Comparison of ENCODE assay signal across 29 cellular contexts in genomic region chr14:84028205-84028604, GRCh38.
"Had no signal": no experiment of that assay in that cellular context is flagged by ENCODE, and none has a peak within 500 bp of the region (broad histone marks: within the 10 kb centered on the region; RNA-seq: fewer than 3 reads in every experiment).

No MANE protein-coding gene starts in this region.

- H3K27me3 ChIP-seq: ascending aorta, brain microvascular endothelial cell, gastrocnemius medialis, heart left ventricle had no signal

- DNase-seq: activated CD4-positive, alpha-beta memory T cell treated with anti-CD3 and anti-CD28 coated beads, Interleukin-2, amount 10 ng/mL, durations not matched to agents 7 days and 5 days; activated CD4-positive, alpha-beta T cell treated with anti-CD3 and anti-CD28 coated beads for 1 hour; activated CD4-positive, alpha-beta T cell treated with anti-CD3 and anti-CD28 coated beads for 4 hours; activated CD4-positive, alpha-beta T cell treated with anti-CD3 and anti-CD28 coated beads, Interleukin-2, amount 10 ng/mL, durations not matched to agents 7 days and 5 days; activated CD4-positive, alpha-beta T cell treated with anti-CD3 and anti-CD28 coated beads, Interleukin-2, amount 50 U/mL, for 4 hours; activated CD8-positive, alpha-beta memory T cell treated with anti-CD3 and anti-CD28 coated beads, Interleukin-2, amount 50 U/mL, for 48 hours; activated effector memory CD4-positive, alpha-beta T cell treated with anti-CD3 and anti-CD28 coated beads, Interleukin-2, amount 50 U/mL, for 16 hours; activated naive CD4-positive, alpha-beta T cell; activated naive CD4-positive, alpha-beta T cell treated with anti-CD3 and anti-CD28 coated beads, Interleukin-2, amount 10 ng/mL, durations not matched to agents 7 days and 5 days; activated naive CD8-positive, alpha-beta T cell treated with anti-CD3 and anti-CD28 coated beads, Interleukin-2, amount 10 ng/mL, durations not matched to agents 7 days and 5 days; activated T-cell treated with anti-CD3 and anti-CD28 coated beads for 4 hours; activated T-cell treated with anti-CD3 and anti-CD28 coated beads, Interleukin-2, amount 50 U/mL, for 4 hours; brain microvascular endothelial cell; dorsolateral prefrontal cortex; effector memory CD4-positive, alpha-beta T cell; endodermal cell; foreskin fibroblast; gastrocnemius medialis; glutamatergic neuron; heart left ventricle; T-helper 2 cell had no signal

- H3K27ac Mint-ChIP-seq: activated CD4-positive, alpha-beta memory T cell treated with anti-CD3 and anti-CD28 coated beads, Interleukin-2, amount 10 ng/mL, durations not matched to agents 7 days and 5 days; activated naive CD4-positive, alpha-beta T cell treated with anti-CD3 and anti-CD28 coated beads, Interleukin-2, amount 10 ng/mL, durations not matched to agents 7 days and 5 days; activated naive CD4-positive, alpha-beta T cell treated with anti-CD3 and anti-CD28 coated beads, Interleukin-2, amount 50 U/mL, for 72 hours; activated naive CD8-positive, alpha-beta T cell treated with anti-CD3 and anti-CD28 coated beads, Interleukin-2, amount 10 ng/mL, durations not matched to agents 7 days and 5 days; activated T-helper 2 cell treated with anti-CD3 and anti-CD28 coated beads, Interferon-gamma antibody, Interleukin-2, Interleukin-4, amounts not matched to agents 10 μg/mL and 5 μg/mL and 100 μg/mL, durations not matched to agents 14 hours and 24 hours and 36 hours; dendritic cell treated with granulocyte-macrophage colony-stimulating factor and Interleukin-4, amounts not matched to agents 40 ng/mL and 50 ng/mL, for 4 days; endodermal cell had no signal

- H3K36me3 Mint-ChIP-seq: activated naive CD4-positive, alpha-beta T cell treated with anti-CD3 and anti-CD28 coated beads, Interleukin-2, amount 10 ng/mL, durations not matched to agents 7 days and 5 days; activated naive CD8-positive, alpha-beta T cell treated with anti-CD3 and anti-CD28 coated beads, Interleukin-2, amount 10 ng/mL, durations not matched to agents 7 days and 5 days had no signal

- ATAC-seq: activated naive CD4-positive, alpha-beta T cell treated with anti-CD3 and anti-CD28 coated beads, Interleukin-2, amount 50 U/mL, for 72 hours; activated T-cell treated with anti-CD3 and anti-CD28 coated beads, Interleukin-2, amount 50 U/mL, for 4 hours; esophagus mucosa; gastrocnemius medialis; heart left ventricle had no signal

- H3K9me3 Mint-ChIP-seq: endodermal cell had no signal

- H3K4me3 Mint-ChIP-seq: activated CD4-positive, alpha-beta memory T cell treated with anti-CD3 and anti-CD28 coated beads, Interleukin-2, amount 10 ng/mL, durations not matched to agents 7 days and 5 days; activated CD4-positive, alpha-beta T cell treated with anti-CD3 and anti-CD28 coated beads, Interleukin-2, amount 10 ng/mL, durations not matched to agents 7 days and 5 days; activated naive CD4-positive, alpha-beta T cell treated with anti-CD3 and anti-CD28 coated beads, Interleukin-2, amount 10 ng/mL, durations not matched to agents 7 days and 5 days; activated naive CD8-positive, alpha-beta T cell treated with anti-CD3 and anti-CD28 coated beads, Interleukin-2, amount 10 ng/mL, durations not matched to agents 7 days and 5 days; activated T-cell treated with anti-CD3 and anti-CD28 coated beads, Interleukin-2, amount 50 U/mL, for 4 hours; central memory CD8-positive, alpha-beta T cell; dendritic cell treated with granulocyte-macrophage colony-stimulating factor and Interleukin-4, amounts not matched to agents 40 ng/mL and 50 ng/mL, for 4 days; endodermal cell had no signal

- H3K27ac ChIP-seq: ascending aorta, brain microvascular endothelial cell, coronary artery, dorsolateral prefrontal cortex, gastrocnemius medialis, heart left ventricle had no signal

- H3K4me1 ChIP-seq: ascending aorta, gastrocnemius medialis had no signal

- H3K36me3 ChIP-seq: ascending aorta, brain microvascular endothelial cell, gastrocnemius medialis, heart left ventricle had no signal

- H3K27me3 Mint-ChIP-seq: activated CD4-positive, alpha-beta memory T cell treated with anti-CD3 and anti-CD28 coated beads, Interleukin-2, amount 10 ng/mL, durations not matched to agents 7 days and 5 days; activated CD4-positive, alpha-beta T cell treated with anti-CD3 and anti-CD28 coated beads, Interleukin-2, amount 10 ng/mL, durations not matched to agents 7 days and 5 days; activated naive CD4-positive, alpha-beta T cell treated with anti-CD3 and anti-CD28 coated beads, Interleukin-2, amount 10 ng/mL, durations not matched to agents 7 days and 5 days; activated naive CD8-positive, alpha-beta T cell treated with anti-CD3 and anti-CD28 coated beads, Interleukin-2, amount 10 ng/mL, durations not matched to agents 7 days and 5 days; central memory CD8-positive, alpha-beta T cell; dendritic cell treated with granulocyte-macrophage colony-stimulating factor and Interleukin-4, amounts not matched to agents 40 ng/mL and 50 ng/mL, for 4 days had no signal

- H3K4me1 Mint-ChIP-seq: activated CD4-positive, alpha-beta memory T cell treated with anti-CD3 and anti-CD28 coated beads, Interleukin-2, amount 10 ng/mL, durations not matched to agents 7 days and 5 days; activated CD4-positive, alpha-beta T cell treated with anti-CD3 and anti-CD28 coated beads, Interleukin-2, amount 10 ng/mL, durations not matched to agents 7 days and 5 days; activated naive CD4-positive, alpha-beta T cell treated with anti-CD3 and anti-CD28 coated beads, Interleukin-2, amount 10 ng/mL, durations not matched to agents 7 days and 5 days; activated naive CD8-positive, alpha-beta T cell treated with anti-CD3 and anti-CD28 coated beads, Interleukin-2, amount 10 ng/mL, durations not matched to agents 7 days and 5 days; central memory CD8-positive, alpha-beta T cell had no signal

- FAIRE-seq: bronchial epithelial cell had no signal

- H3K9me3 ChIP-seq: ascending aorta, gastrocnemius medialis, heart left ventricle had no signal

- H3K4me3 ChIP-seq: ascending aorta, coronary artery, dorsolateral prefrontal cortex, gastrocnemius medialis, heart left ventricle had no signal
